Comparison of ENCODE assay signal across 11 cellular contexts in genomic region chr3:101890716-101891115, GRCh38. TPM values are rescaled to one million over a fixed set of nuclear protein-coding genes. Genes with fewer than 3 reads are reported as not detected.
A peak's percentile ranks its signal among the peaks of the same experiment; 100 is the strongest.
DNase-seq lines count a peak whose midpoint lies in the region; ATAC-seq and TF ChIP-seq lines count a peak whose summit lies in the region.
"Had no signal": no experiment of that assay in that cellular context is flagged by ENCODE, and none has a peak within 500 bp of the region (broad histone marks: within the 10 kb centered on the region; RNA-seq: fewer than 3 reads in every experiment).

No MANE protein-coding gene starts in this region.

- CTCF ChIA-PET in BJ (lab: Yijun Ruan, JAX): interaction anchor here (0.5 kb wide), 1 partner anchor 24 kb away, joined by 5 read pairs; no protein-coding TSS in a partner anchor
- CTCF ChIA-PET in naive thymus-derived CD4-positive, alpha-beta T cell (lab: Charles Lee): interaction anchor here (0.7 kb wide), 1 partner anchor 11 kb away, joined by 3 read pairs; no protein-coding TSS in a partner anchor

- H3K4me3 ChIP-seq in BJ (ENCODE audit: low read depth, low read length) (no peak overlapping the region), hepatocyte (no peak overlapping the region), lower leg skin (ENCODE audit: low read depth, poor library complexity, severe bottlenecking) (no peak overlapping the region)
- no peak overlapping the region for H3K4me3 ChIP-seq in naive thymus-derived CD4-positive, alpha-beta T cell (ENCODE audit: low read length)
- H3K4me3 ChIP-seq: left lung had no signal

- H3K79me2 ChIP-seq in hepatocyte: no peaks in the 10 kb centered on the region

- peaks cover 0 to 4% (median 0%) of the 10 kb centered on the region in 5 donors for H3K27me3 Mint-ChIP-seq in naive thymus-derived CD4-positive, alpha-beta T cell

- peaks cover 0 to 11% (median 0%) of the 10 kb centered on the region in 11 donors for H3K9me3 Mint-ChIP-seq in naive thymus-derived CD4-positive, alpha-beta T cell

- TF ChIP-seq POLR2A in lower leg skin (IDR thresholded peaks at IDR 0.05): no peak

- TF ChIP-seq CTCF in BJ (IDR thresholded peaks at IDR 0.05; ENCODE audit: insufficient read depth, low read depth, low read length) (no peak), hepatocyte (IDR thresholded peaks at IDR 0.05; ENCODE audit: poor library complexity) (no peak), lower leg skin (IDR thresholded peaks at IDR 0.05) (no peak)

- intact Hi-C loops in lower leg skin (cut with DNase I; ENCODE audit: low total_unique reads): no loop called here
- intact Hi-C loops in naive thymus-derived CD4-positive, alpha-beta T cell (cut with micrococcal nuclease): no loop called here

- no peak overlapping the region for H2AFZ ChIP-seq in hepatocyte

- H3K4me2 ChIP-seq in hepatocyte: no peak overlapping the region

- peaks cover 0 to 12% (median 0%) of the 10 kb centered on the region in 5 donors for H3K36me3 Mint-ChIP-seq in naive thymus-derived CD4-positive, alpha-beta T cell

- no peaks in the 10 kb centered on the region for H3K9me3 ChIP-seq in hepatocyte (ENCODE audit: low read depth)
- H3K9me3 ChIP-seq in naive thymus-derived CD4-positive, alpha-beta T cell (ENCODE audit: control insufficient read depth in 2 of 3, low read length in 3 of 3): no peaks in the 10 kb centered on the region
- H3K9me3 ChIP-seq: left lung had no signal

- no peak overlapping the region for H3K4me3 Mint-ChIP-seq in naive thymus-derived CD4-positive, alpha-beta T cell

- H3K27me3 ChIP-seq in BJ (ENCODE audit: control insufficient read depth, insufficient read depth, low read length) (no peaks in the 10 kb centered on the region), hepatocyte (no peaks in the 10 kb centered on the region)
- no peaks in the 10 kb centered on the region for H3K27me3 ChIP-seq in naive thymus-derived CD4-positive, alpha-beta T cell (ENCODE audit: control insufficient read depth in 2 of 2, insufficient read depth in 2 of 2, low read length in 2 of 2)
- H3K27me3 ChIP-seq: left lung had no signal

- no peaks in the 10 kb centered on the region for H3K36me3 ChIP-seq in BJ (ENCODE audit: control insufficient read depth, insufficient read depth, low read length)
- no peaks in the 10 kb centered on the region for H3K36me3 ChIP-seq in hepatocyte (replicated peaks; ENCODE audit: insufficient read depth, low read depth)
- no peaks in the 10 kb centered on the region for H3K36me3 ChIP-seq in naive thymus-derived CD4-positive, alpha-beta T cell (ENCODE audit: control insufficient read depth in 2 of 3, insufficient read depth in 3 of 3, low read length in 3 of 3)
- H3K36me3 ChIP-seq: left lung had no signal

- DNase-seq in BJ (ENCODE audit: low read depth) (peak; percentile 61), OCI-M1 (lab: John Stamatoyannopoulos, UW) (peak; percentile 42), hepatocyte (ENCODE audit: low spot score) (no peak), lower leg skin (ENCODE audit: low spot score in 2 of 2) (no peak), NCI-H1436 (lab: John Stamatoyannopoulos, UW) (no peak)
- no peak for DNase-seq in naive thymus-derived CD4-positive, alpha-beta T cell
- DNase-seq: effector memory CD4-positive, alpha-beta T cell; left lung had no signal

- ATAC-seq in GM21723 (IDR thresholded peaks at IDR 0.05; ENCODE audit: unreplicated experiment): peak; percentile 49
- no peak for ATAC-seq in naive thymus-derived CD4-positive, alpha-beta T cell
- ATAC-seq in HG02798 (IDR thresholded peaks at IDR 0.05; ENCODE audit: poor library complexity, unreplicated experiment): no peak
- ATAC-seq: left lung had no signal

- no peak overlapping the region for H3K27ac Mint-ChIP-seq in naive thymus-derived CD4-positive, alpha-beta T cell

- POLR2A ChIA-PET in BJ (lab: Charles Lee): interaction anchor here (0.5 to 0.6 kb wide), 2 partner anchors 10 to 56 kb away, joined by 3 read pairs; no protein-coding TSS in a partner anchor
- POLR2A ChIA-PET in naive thymus-derived CD4-positive, alpha-beta T cell (lab: Charles Lee): interaction anchor here (0.6 kb wide), 1 partner anchor 10 kb away, joined by 6 read pairs; no protein-coding TSS in a partner anchor

- H3K4me1 ChIP-seq in hepatocyte (ENCODE audit: insufficient read depth): no peaks in the 10 kb centered on the region
- no peaks in the 10 kb centered on the region for H3K4me1 ChIP-seq in naive thymus-derived CD4-positive, alpha-beta T cell (ENCODE audit: control insufficient read depth in 2 of 2, insufficient read depth in 2 of 2, low read length in 2 of 2)
- H3K4me1 ChIP-seq: left lung had no signal

- peak overlapping the region; percentile 9 for H3K27ac ChIP-seq in hepatocyte
- no peak overlapping the region for H3K27ac ChIP-seq in naive thymus-derived CD4-positive, alpha-beta T cell (ENCODE audit: low read depth, low read length)
- H3K27ac ChIP-seq: HL-60, left lung had no signal

- H3K9me2 ChIP-seq in hepatocyte (replicated peaks; ENCODE audit: insufficient read depth): no peaks in the 10 kb centered on the region

- no peaks in the 10 kb centered on the region for H4K20me1 ChIP-seq in hepatocyte (ENCODE audit: insufficient read depth, poor library complexity, severe bottlenecking)

- H3K4me1 Mint-ChIP-seq in naive thymus-derived CD4-positive, alpha-beta T cell: peaks cover 0 to 7% (median 0%) of the 10 kb centered on the region in 7 donors

RNA-seq across cellular contexts. Expression of gene NFKBIZ, which starts 41.4 kb away (rescaled TPM):
- 41.6 and 50.1 TPM in 2 replicates for polyA plus RNA-seq in BJ (2011; rRNA removed)
- polyA minus RNA-seq in BJ (2011; rRNA and poly(A)+ RNA removed): 139 and 188 TPM in 2 replicates
- total RNA-seq in hepatocyte: 164 and 182 TPM in 2 replicates
- 160 and 192 TPM in 2 replicates for polyA plus RNA-seq in hepatocyte
- 100 to 1,000 TPM; 155 to 440 (median 310) TPM for total RNA-seq in lower leg skin
- total RNA-seq in naive thymus-derived CD4-positive, alpha-beta T cell: 100 to 1,000 TPM; 108 to 913 (median 140) TPM
- 10 to 100 TPM; 21.0 to 30.8 TPM for polyA plus RNA-seq in naive thymus-derived CD4-positive, alpha-beta T cell

Comparison
In these comparisons a context has a peak if more than half of its experiments do, and no peak if none do; other contexts are left out.
1. DNase-seq: peak in BJ (single experiment) and OCI-M1 (single experiment); none in hepatocyte (single experiment), lower leg skin (0 of 2), NCI-H1436 (single experiment) and naive thymus-derived CD4-positive, alpha-beta T cell (0 of 9).